ENCODE assay signal across 29 cellular contexts in the genomic region with DNA sequence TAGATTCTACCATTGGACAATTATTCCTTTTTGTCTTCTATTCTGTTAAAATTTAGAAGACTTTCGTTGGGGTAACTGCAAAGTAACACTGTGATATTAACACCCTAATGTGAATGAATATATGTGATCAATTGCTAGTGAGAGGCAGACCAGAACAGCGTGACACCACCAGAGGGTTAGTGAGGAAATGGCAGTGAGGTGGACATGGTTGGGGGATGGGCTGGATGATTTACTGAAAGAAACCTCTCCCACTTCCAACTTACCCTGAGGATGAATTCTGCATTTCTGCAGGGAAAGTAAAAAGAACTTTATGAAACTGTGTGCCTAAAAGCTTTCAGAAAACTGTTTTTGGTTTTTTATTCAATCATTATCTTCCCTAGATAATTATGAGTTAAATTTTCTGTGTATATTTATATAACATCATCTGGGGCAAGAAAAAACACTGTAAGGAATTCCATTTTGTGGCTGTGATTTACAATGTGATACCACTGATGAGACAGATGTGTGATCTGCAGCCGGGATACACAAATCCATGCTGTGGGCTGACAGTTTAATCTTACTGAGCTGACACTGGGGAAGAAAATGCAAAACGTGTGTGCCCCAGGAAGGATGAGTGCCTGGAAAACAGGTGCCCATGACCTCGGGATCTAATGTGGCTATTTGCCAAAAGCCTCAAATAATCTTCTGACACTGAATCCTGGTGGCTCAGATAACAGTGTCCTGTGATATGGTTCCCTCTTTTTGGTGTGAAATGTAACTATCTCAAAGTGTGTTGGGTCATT. TPM values are rescaled to one million over a fixed set of nuclear protein-coding genes. Genes with fewer than 3 reads are reported as not detected.
"Had no signal": no experiment of that assay in that cellular context is flagged by ENCODE, and none has a peak within 500 bp of the region (broad histone marks: within the 10 kb centered on the region; RNA-seq: fewer than 3 reads in every experiment).

No MANE protein-coding gene starts in this region.

- H3K27ac Mint-ChIP-seq: activated CD8-positive, alpha-beta memory T cell treated with anti-CD3 and anti-CD28 coated beads, Interleukin-2, amount 10 ng/mL, durations not matched to agents 7 days and 5 days; activated CD8-positive, alpha-beta T cell treated with anti-CD3 and anti-CD28 coated beads, Interleukin-2, amount 10 ng/mL, durations not matched to agents 7 days and 5 days; activated naive CD4-positive, alpha-beta T cell treated with anti-CD3 and anti-CD28 coated beads, Interleukin-2, amount 50 U/mL, for 72 hours; memory B cell; natural killer cell; neural progenitor cell; stimulated activated memory B cell treated with anti-CD40 and anti-IgM and Interleukin-4, amounts not matched to agents 10 μg/mL and 1 μg/mL and 100 μg/mL, for 72 hours; stimulated activated naive CD8-positive, alpha-beta T cell treated with anti-CD3 and anti-CD28 coated beads, Interleukin-15, amount 100 ng/mL, for 72 hours; type B pancreatic cell had no signal

- ATAC-seq: activated CD8-positive, alpha-beta memory T cell treated with anti-CD3 and anti-CD28 coated beads, Interleukin-2, amount 10 ng/mL, durations not matched to agents 7 days and 5 days; activated CD8-positive, alpha-beta T cell treated with anti-CD3 and anti-CD28 coated beads, Interleukin-2, amount 10 ng/mL, durations not matched to agents 7 days and 5 days; activated naive CD4-positive, alpha-beta T cell treated with anti-CD3 and anti-CD28 coated beads, Interleukin-2, amount 50 U/mL, for 72 hours; gastroesophageal sphincter; left cardiac atrium; natural killer cell; psoas muscle; stimulated activated memory B cell treated with anti-CD40 and anti-IgM and Interleukin-4, amounts not matched to agents 10 μg/mL and 1 μg/mL and 100 μg/mL, for 72 hours; stimulated activated naive CD8-positive, alpha-beta T cell treated with anti-CD3 and anti-CD28 coated beads, Interleukin-15, amount 100 ng/mL, for 72 hours had no signal

- H3K36me3 ChIP-seq: breast epithelium, gastroesophageal sphincter, neural progenitor cell, sigmoid colon, uterus had no signal

- H3K4me1 Mint-ChIP-seq: activated CD8-positive, alpha-beta memory T cell treated with anti-CD3 and anti-CD28 coated beads, Interleukin-2, amount 10 ng/mL, durations not matched to agents 7 days and 5 days; memory B cell; natural killer cell; neural progenitor cell; stimulated activated memory B cell treated with anti-CD40 and anti-IgM and Interleukin-4, amounts not matched to agents 10 μg/mL and 1 μg/mL and 100 μg/mL, for 72 hours; stimulated activated naive CD8-positive, alpha-beta T cell treated with anti-CD3 and anti-CD28 coated beads, Interleukin-15, amount 100 ng/mL, for 72 hours had no signal

- H3K9me3 ChIP-seq: breast epithelium, gastroesophageal sphincter, psoas muscle, sigmoid colon, uterus had no signal

- H3K27ac ChIP-seq: breast epithelium, gastroesophageal sphincter, hepatocyte, neural progenitor cell, parathyroid adenoma, psoas muscle, sigmoid colon, uterus had no signal

- H2AFZ ChIP-seq: hepatocyte, neural progenitor cell, parathyroid adenoma had no signal

- H3K36me3 Mint-ChIP-seq: activated CD8-positive, alpha-beta memory T cell treated with anti-CD3 and anti-CD28 coated beads, Interleukin-2, amount 10 ng/mL, durations not matched to agents 7 days and 5 days; activated naive CD4-positive, alpha-beta T cell treated with anti-CD3 and anti-CD28 coated beads, Interleukin-2, amount 50 U/mL, for 72 hours; memory B cell; natural killer cell; neural progenitor cell; stimulated activated memory B cell treated with anti-CD40 and anti-IgM and Interleukin-4, amounts not matched to agents 10 μg/mL and 1 μg/mL and 100 μg/mL, for 72 hours; type B pancreatic cell had no signal

- H3K4me3 ChIP-seq: breast epithelium, gastroesophageal sphincter, hepatocyte, neural progenitor cell, psoas muscle, sigmoid colon, smooth muscle cell, uterus had no signal

- H3K4me3 Mint-ChIP-seq: activated CD8-positive, alpha-beta memory T cell treated with anti-CD3 and anti-CD28 coated beads, Interleukin-2, amount 10 ng/mL, durations not matched to agents 7 days and 5 days; activated CD8-positive, alpha-beta T cell treated with anti-CD3 and anti-CD28 coated beads, Interleukin-2, amount 10 ng/mL, durations not matched to agents 7 days and 5 days; memory B cell; natural killer cell; neural progenitor cell; stimulated activated memory B cell treated with anti-CD40 and anti-IgM and Interleukin-4, amounts not matched to agents 10 μg/mL and 1 μg/mL and 100 μg/mL, for 72 hours; stimulated activated naive CD8-positive, alpha-beta T cell treated with anti-CD3 and anti-CD28 coated beads, Interleukin-15, amount 100 ng/mL, for 72 hours; type B pancreatic cell had no signal

- H3K9ac ChIP-seq: neural progenitor cell, parathyroid adenoma had no signal

- H3K79me2 ChIP-seq: hepatocyte, parathyroid adenoma had no signal

- H3K27me3 ChIP-seq: neural progenitor cell had no signal

- H3K9me3 Mint-ChIP-seq: activated naive CD4-positive, alpha-beta T cell treated with anti-CD3 and anti-CD28 coated beads, Interleukin-2, amount 50 U/mL, for 72 hours; stimulated activated memory B cell treated with anti-CD40 and anti-IgM and Interleukin-4, amounts not matched to agents 10 μg/mL and 1 μg/mL and 100 μg/mL, for 72 hours; stimulated activated naive CD8-positive, alpha-beta T cell treated with anti-CD3 and anti-CD28 coated beads, Interleukin-15, amount 100 ng/mL, for 72 hours; type B pancreatic cell had no signal

- DNase-seq: activated CD4-positive, alpha-beta T cell treated with anti-CD3 and anti-CD28 coated beads for 1 hour; activated CD8-positive, alpha-beta memory T cell treated with anti-CD3 and anti-CD28 coated beads, Interleukin-2, amount 10 ng/mL, durations not matched to agents 7 days and 5 days; activated CD8-positive, alpha-beta T cell treated with anti-CD3 and anti-CD28 coated beads, Interleukin-2, amount 10 ng/mL, durations not matched to agents 7 days and 5 days; activated naive CD4-positive, alpha-beta T cell; activated T-cell treated with anti-CD3 and anti-CD28 coated beads, Interleukin-2, amount 50 U/mL, for 48 hours; central memory CD4-positive, alpha-beta T cell; left cardiac atrium; natural killer cell; occipital lobe; psoas muscle; sigmoid colon; stimulated activated CD4-positive, alpha-beta T cell treated with anti-CD3 and anti-CD28 coated beads, Interleukin-1b, Interleukin-23, amount 100 ng/mL, for 48 hours; stimulated activated CD4-positive, alpha-beta T cell treated with anti-CD3 and anti-CD28 coated beads, Interleukin-4, amount 100 ng/mL, for 4 hours; stimulated activated CD8-positive, alpha-beta memory T cell treated with anti-CD3 and anti-CD28 coated beads, Interleukin-4, amount 100 ng/mL, for 48 hours; stimulated activated naive CD8-positive, alpha-beta T cell treated with anti-CD3 and anti-CD28 coated beads, Interleukin-15, amount 100 ng/mL, for 72 hours; substantia nigra; uterus had no signal

- H3K4me2 ChIP-seq: hepatocyte, neural progenitor cell, smooth muscle cell had no signal

- H3K4me1 ChIP-seq: breast epithelium, gastroesophageal sphincter, neural progenitor cell, parathyroid adenoma, psoas muscle, sigmoid colon, uterus had no signal

RNA-seq across cellular contexts. Expression of gene MYRIP, which starts 10.3 kb away (rescaled TPM):
- total RNA-seq: activated CD8-positive, alpha-beta memory T cell treated with anti-CD3 and anti-CD28 coated beads, Interleukin-2, amount 10 ng/mL, durations not matched to agents 7 days and 5 days; activated CD8-positive, alpha-beta T cell treated with anti-CD3 and anti-CD28 coated beads, Interleukin-2, amount 10 ng/mL, durations not matched to agents 7 days and 5 days; activated naive CD4-positive, alpha-beta T cell treated with anti-CD3 and anti-CD28 coated beads, Interleukin-2, amount 50 U/mL, for 72 hours; fibroblast of lung; fibroblast of villous mesenchyme; natural killer cell; smooth muscle cell had no signal
- polyA plus RNA-seq: hepatocyte, smooth muscle cell had no signal
